Comparison of ENCODE assay signal across 21 cellular contexts in the genomic region with DNA sequence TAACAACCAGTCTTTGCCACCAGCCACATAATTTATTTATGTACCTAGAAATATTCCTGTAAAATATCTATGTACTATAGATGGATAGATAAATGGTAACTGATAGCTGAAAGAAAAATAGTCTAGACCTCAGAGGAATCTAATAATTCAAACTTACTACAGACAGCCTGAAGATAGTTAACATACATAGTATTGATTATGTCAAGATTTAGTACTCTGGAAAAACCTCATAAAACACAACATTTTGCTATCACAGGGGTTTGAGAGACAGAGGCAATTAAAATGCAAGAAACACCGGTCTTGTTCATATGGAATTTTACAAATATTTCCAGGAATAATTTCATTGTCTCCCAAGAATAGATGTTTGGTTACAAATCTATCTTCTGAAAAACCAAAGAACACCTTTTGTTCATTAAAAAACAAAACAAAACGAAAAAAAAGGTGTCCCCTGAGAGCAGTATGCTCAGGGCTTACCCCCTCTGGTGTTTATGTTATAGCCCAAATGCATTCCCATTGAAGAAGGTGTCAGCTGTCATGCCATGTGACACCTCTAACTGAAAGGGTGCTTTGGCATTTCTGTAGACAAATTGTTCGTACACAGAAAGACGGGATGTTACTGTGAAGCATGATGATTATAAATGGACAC.
"Had no signal": no experiment of that assay in that cellular context is flagged by ENCODE, and none has a peak within 500 bp of the region (broad histone marks: within the 10 kb centered on the region; RNA-seq: fewer than 3 reads in every experiment).

No MANE protein-coding gene starts in this region.

- H3K36me3 ChIP-seq: colonic mucosa, gastrocnemius medialis, sigmoid colon, tibial artery had no signal

- FAIRE-seq: keratinocyte, urothelium cell line had no signal

- H3K9me3 ChIP-seq: colonic mucosa, gastrocnemius medialis, psoas muscle, sigmoid colon, testis, tibial artery had no signal

- H3K27ac ChIP-seq: colonic mucosa, epithelial cell of prostate, gastrocnemius medialis, psoas muscle, sigmoid colon, testis, tibial artery had no signal

- DNase-seq: colonic mucosa; effector CD8-positive, alpha-beta T cell; endodermal cell; foreskin fibroblast; gastrocnemius medialis; head of caudate nucleus; natural killer cell; nucleus accumbens; psoas muscle; right cardiac atrium; sigmoid colon; stimulated activated CD4-positive, alpha-beta T cell treated with anti-CD3 and anti-CD28 coated beads, Interleukin-2, amount 100 ng/mL, for 24 hours; stimulated activated CD4-positive, alpha-beta T cell treated with anti-CD3 and anti-CD28 coated beads, Interleukin-4, amount 100 ng/mL, for 24 hours; stimulated activated naive CD8-positive, alpha-beta T cell treated with anti-CD3 and anti-CD28 coated beads, Interleukin-15, Interleukin-2, amounts not matched to agents 100 U/mL and 50 U/mL, for 24 hours; substantia nigra; testis; tibial artery had no signal

- H3K4me1 ChIP-seq: colonic mucosa, gastrocnemius medialis, psoas muscle, sigmoid colon, testis, tibial artery had no signal

- H3K4me3 ChIP-seq: colonic mucosa, gastrocnemius medialis, lung, psoas muscle, sigmoid colon, testis, tibial artery had no signal

- H3K27me3 ChIP-seq: colonic mucosa, gastrocnemius medialis, sigmoid colon, testis, tibial artery had no signal
